In genomic region chr19:49400034-49400433, GRCh38 we compare ENCODE assay signal across 22 cellular contexts. TPM values are rescaled to one million over a fixed set of nuclear protein-coding genes. Genes with fewer than 3 reads are reported as not detected.
A peak's percentile ranks its signal among the peaks of the same experiment; 100 is the strongest.
DNase-seq lines count a peak whose midpoint lies in the region; ATAC-seq, FAIRE-seq and TF ChIP-seq lines count a peak whose summit lies in the region.
"Had no signal": no experiment of that assay in that cellular context is flagged by ENCODE, and none has a peak within 500 bp of the region (broad histone marks: within the 10 kb centered on the region; RNA-seq: fewer than 3 reads in every experiment).

No MANE protein-coding gene starts in this region.

- H3K9me3 Mint-ChIP-seq in activated CD8-positive, alpha-beta T cell treated with anti-CD3 and anti-CD28 coated beads for 36 hours: no peaks in the 10 kb centered on the region
- H3K9me3 Mint-ChIP-seq: CD4-positive, alpha-beta T cell; H9 had no signal

- H3K27ac Mint-ChIP-seq in activated CD8-positive, alpha-beta T cell treated with anti-CD3 and anti-CD28 coated beads for 36 hours: no peak overlapping the region
- H3K27ac Mint-ChIP-seq: CD4-positive, alpha-beta T cell; H9 had no signal

- CTCF ChIA-PET in HEK293T (lab: Yijun Ruan, JAX): no interaction called here
- CTCF ChIA-PET in activated CD8-positive, alpha-beta T cell treated with anti-CD3 and anti-CD28 coated beads for 36 hours (lab: Charles Lee): interaction anchor here (1.0 kb wide), 1 partner anchor 22 kb away, joined by 3 read pairs; no protein-coding TSS in a partner anchor

- ATAC-seq in left lobe of liver: peak; percentile 53
- ATAC-seq in activated CD8-positive, alpha-beta T cell treated with anti-CD3 and anti-CD28 coated beads for 36 hours: no peak

- TF ChIP-seq CTCF in bronchial epithelial cell (IDR thresholded peaks at IDR 0.05; ENCODE audit: insufficient read depth, low read length, severe bottlenecking): no peak
- TF ChIP-seq CTCF in activated CD8-positive, alpha-beta T cell treated with anti-CD3 and anti-CD28 coated beads for 36 hours (IDR thresholded peaks at IDR 0.05): no peak
- TF ChIP-seq CTCF in GM13976 (IDR thresholded peaks at IDR 0.05; ENCODE audit: borderline replicate concordance, control extremely low read depth, extremely low read depth, insufficient read depth, missing control alignments): no peak

- no peaks in the 10 kb centered on the region for H3K27me3 ChIP-seq in bronchial epithelial cell (ENCODE audit: control insufficient read depth, insufficient read depth, low read length)

- intact Hi-C loops in activated CD8-positive, alpha-beta T cell treated with anti-CD3 and anti-CD28 coated beads for 36 hours (cut with micrococcal nuclease): no loop called here

- no peaks in the 10 kb centered on the region for H3K36me3 Mint-ChIP-seq in activated CD8-positive, alpha-beta T cell treated with anti-CD3 and anti-CD28 coated beads for 36 hours (ENCODE audit: low read depth)

- POLR2A ChIA-PET in HEK293T (lab: Yijun Ruan, JAX): no interaction called here
- POLR2A ChIA-PET in activated CD8-positive, alpha-beta T cell treated with anti-CD3 and anti-CD28 coated beads for 36 hours (lab: Charles Lee): no interaction called here

- no peak overlapping the region for H3K4me3 Mint-ChIP-seq in activated CD8-positive, alpha-beta T cell treated with anti-CD3 and anti-CD28 coated beads for 36 hours
- H3K4me3 Mint-ChIP-seq: CD4-positive, alpha-beta T cell had no signal

- H3K36me3 ChIP-seq in bronchial epithelial cell (ENCODE audit: control insufficient read depth, insufficient read depth, low read length): no peaks in the 10 kb centered on the region

- H3K4me1 Mint-ChIP-seq in activated CD8-positive, alpha-beta T cell treated with anti-CD3 and anti-CD28 coated beads for 36 hours (ENCODE audit: low read depth): peaks cover 10% of the 10 kb centered on the region

- FAIRE-seq in bronchial epithelial cell (lab: Jason Lieb, UNC): no peak
- FAIRE-seq: A204.1, GM18507 had no signal

- in situ Hi-C loops in GM13976 (cut with MboI; ENCODE audit: low sequenced_read_pairs, unreplicated experiment): no loop called here

- H3K4me3 ChIP-seq in bronchial epithelial cell (ENCODE audit: low read depth, low read length): no peak overlapping the region

- DNase-seq in EH (ENCODE audit: low read depth) (peak; percentile 32), HEK293T (ENCODE audit: extremely low spot score) (no peak), bronchial epithelial cell (ENCODE audit: low read depth) (peak; percentile 34), left lobe of liver (ENCODE audit: low spot score) (no peak), GM19238 (ENCODE audit: insufficient read length, low spot score) (no peak), GM13976 (ENCODE audit: low spot score) (no peak), pons (ENCODE audit: low spot score) (no peak)
- no peak for DNase-seq in activated CD8-positive, alpha-beta T cell treated with anti-CD3 and anti-CD28 coated beads for 36 hours
- DNase-seq: CD4-positive, alpha-beta T cell; DMS153; H9; NCI-H1092; NCI-H1694; NCI-H510A treated with DMSO at 0.1 percent for 48 hours; NCI-H774; Right ventricle myocardium superior; SW 1271 had no signal

- peaks cover 2% of the 10 kb centered on the region for H3K27me3 Mint-ChIP-seq in activated CD8-positive, alpha-beta T cell treated with anti-CD3 and anti-CD28 coated beads for 36 hours
- H3K27me3 Mint-ChIP-seq: CD4-positive, alpha-beta T cell had no signal

TF ChIP-seq in HEK293T, 16 proteins besides CTCF, POLR2A, EP300 and RAD21:
- no peak for TF ChIP-seq BHLHE40 (IDR thresholded peaks at IDR 0.05; ENCODE audit: borderline replicate concordance)
- no peak for TF ChIP-seq LEF1 (IDR thresholded peaks at IDR 0.05; ENCODE audit: borderline replicate concordance)
- TF ChIP-seq ZNF384 (IDR thresholded peaks at IDR 0.05): peak; percentile 68

RNA-seq across cellular contexts. Expression of gene KASH5, which starts 12.0 kb away (rescaled TPM):
- total RNA-seq in bronchial epithelial cell (not detected in 2 replicates), left lobe of liver (not detected)
- total RNA-seq in activated CD8-positive, alpha-beta T cell treated with anti-CD3 and anti-CD28 coated beads for 36 hours: under 1 TPM in 1 of 2 experiments, not detected in 1; 0.95 TPM
- total RNA-seq: CD4-positive, alpha-beta T cell; Daoy; H9; Right ventricle myocardium superior had no signal

RNA-seq across cellular contexts. Expression of gene PTH2, which starts 23.2 kb away (rescaled TPM):
- total RNA-seq in bronchial epithelial cell: not detected in 2 replicates
- not detected for total RNA-seq in left lobe of liver
- total RNA-seq in activated CD8-positive, alpha-beta T cell treated with anti-CD3 and anti-CD28 coated beads for 36 hours: not detected
- total RNA-seq: Caco-2; CD4-positive, alpha-beta T cell; Daoy; Right ventricle myocardium superior had no signal

RNA-seq across cellular contexts. Expression of gene GFY, which starts 25.2 kb away (rescaled TPM):
- total RNA-seq in bronchial epithelial cell (not detected in 2 replicates), left lobe of liver (not detected)
- not detected for total RNA-seq in activated CD8-positive, alpha-beta T cell treated with anti-CD3 and anti-CD28 coated beads for 36 hours
- total RNA-seq: CD4-positive, alpha-beta T cell; Daoy; OCI-LY7; Right ventricle myocardium superior had no signal

RNA-seq across cellular contexts. Expression of gene DKKL1, which starts 36.4 kb away (rescaled TPM):
- not detected in 2 replicates for total RNA-seq in bronchial epithelial cell
- not detected for total RNA-seq in left lobe of liver
- not detected for total RNA-seq in activated CD8-positive, alpha-beta T cell treated with anti-CD3 and anti-CD28 coated beads for 36 hours
- total RNA-seq: Caco-2; CD4-positive, alpha-beta T cell; Right ventricle myocardium superior had no signal

RNA-seq across cellular contexts. Expression of gene TEAD2, which starts 37.8 kb away (rescaled TPM):
- total RNA-seq in bronchial epithelial cell (6.9 and 8.4 TPM in 2 replicates), left lobe of liver (5.1 TPM)
- total RNA-seq in activated CD8-positive, alpha-beta T cell treated with anti-CD3 and anti-CD28 coated beads for 36 hours: not detected
- total RNA-seq: CD4-positive, alpha-beta T cell had no signal

Comparison
In these comparisons a context has a peak if more than half of its experiments do, and no peak if none do; other contexts are left out.
1. DNase-seq: peak in EH (single experiment) and bronchial epithelial cell (single experiment); none in HEK293T (single experiment), left lobe of liver (single experiment), activated CD8-positive, alpha-beta T cell treated with anti-CD3 and anti-CD28 coated beads for 36 hours (single experiment), GM19238 (single experiment), GM13976 (single experiment) and pons (single experiment).